7 cellular contexts compared by ENCODE assay signal in the genomic region with DNA sequence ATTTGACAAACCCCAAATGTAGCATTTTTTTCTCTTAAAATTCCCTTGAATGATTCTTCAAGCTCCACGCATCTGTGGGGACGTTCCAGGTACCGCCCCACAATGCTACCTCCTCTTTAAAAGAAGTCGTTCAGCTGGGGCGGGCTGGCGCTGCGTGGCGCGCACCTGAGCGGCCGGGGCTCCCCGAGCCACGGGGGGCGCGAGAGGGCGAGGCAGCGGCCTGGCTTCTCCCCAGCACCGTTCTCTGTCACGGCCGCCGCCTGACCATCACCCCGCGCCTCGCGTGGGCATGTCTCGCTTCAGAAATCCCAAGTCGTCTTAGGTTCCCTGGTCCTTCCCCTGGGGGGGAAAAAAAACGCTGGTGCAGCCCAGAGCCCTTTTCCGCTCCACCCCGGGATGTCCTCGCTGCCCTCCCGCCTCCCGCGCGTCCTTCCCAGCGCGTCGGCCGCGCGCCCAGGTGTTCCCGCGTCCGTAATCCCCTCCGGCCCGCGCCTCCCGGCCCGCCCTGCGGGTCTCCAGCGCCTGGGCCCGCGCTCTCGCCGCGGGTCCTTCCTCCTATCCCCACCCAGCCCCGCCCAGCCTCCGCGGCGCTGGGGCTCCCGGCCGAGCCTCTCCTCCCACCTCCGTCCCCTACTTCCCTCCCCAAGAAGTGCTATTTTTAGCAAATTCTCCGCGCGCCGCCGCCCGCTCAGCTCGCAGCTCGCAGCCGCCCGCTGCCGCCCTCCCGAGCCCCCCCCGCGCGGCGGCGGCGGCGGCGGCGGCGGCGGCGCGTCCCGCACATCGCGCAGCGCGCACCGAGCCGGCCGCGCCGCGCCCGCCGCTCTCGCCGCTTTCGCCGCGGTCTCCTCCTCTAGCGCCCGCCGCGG. TPM values are rescaled to one million over a fixed set of nuclear protein-coding genes. Genes with fewer than 3 reads are reported as not detected.
A peak's percentile ranks its signal among the peaks of the same experiment; 100 is the strongest.
DNase-seq lines count a peak whose midpoint lies in the region; ATAC-seq and TF ChIP-seq lines count a peak whose summit lies in the region.

No MANE protein-coding gene starts in this region.

- no peaks in the 10 kb centered on the region for H3K9me3 ChIP-seq in ES-I3 (ENCODE audit: control insufficient read depth, insufficient read depth, low read length)
- H3K9me3 ChIP-seq in neuron (ENCODE audit: low read length) = peaks cover 2% of the 10 kb centered on the region

- H3K9me3 Mint-ChIP-seq in activated B cell treated with CpG ODN at 0.5 μM for 24 hours = peaks cover 10% of the 10 kb centered on the region

- H3K36me3 Mint-ChIP-seq in activated B cell treated with CpG ODN at 0.5 μM for 24 hours (ENCODE audit: low read depth) = peaks cover 2% of the 10 kb centered on the region

- H3K36me3 ChIP-seq in ES-I3 (ENCODE audit: insufficient read depth, low read length) (no peaks in the 10 kb centered on the region), neuron (ENCODE audit: insufficient read depth, low read length) (no peaks in the 10 kb centered on the region)

- no peak for TF ChIP-seq CTCF in activated B cell treated with CpG ODN at 0.5 μM for 24 hours (IDR thresholded peaks at IDR 0.05)

- peak overlapping the region; percentile 81 for H3K4me3 Mint-ChIP-seq in activated B cell treated with CpG ODN at 0.5 μM for 24 hours

- DNase-seq in activated B cell treated with CpG ODN at 0.5 μM for 24 hours = peak; percentile 20
- peak; percentile 16 for DNase-seq in germinal center (ENCODE audit: low spot score)
- no peak for DNase-seq in KG1 (lab: John Stamatoyannopoulos, UW)
- DNase-seq in stimulated activated CD4-positive, alpha-beta T cell treated with anti-CD3 and anti-CD28 coated beads, Interleukin-4, amount 100 ng/mL, for 1 hour = no peak

- H3K4me1 ChIP-seq in ES-I3 (ENCODE audit: insufficient read depth, low read length) = no peaks in the 10 kb centered on the region
- peaks cover 16% of the 10 kb centered on the region for H3K4me1 ChIP-seq in neuron (ENCODE audit: insufficient read depth, low read length)

- peak overlapping the region; percentile 87 for H2AFZ ChIP-seq in neuron (ENCODE audit: low read depth, low read length)

- peak; percentile 64 for ATAC-seq in HG03354 (IDR thresholded peaks at IDR 0.05; ENCODE audit: poor library complexity, severe bottlenecking, unreplicated experiment)
- ATAC-seq in activated B cell treated with CpG ODN at 0.5 μM for 24 hours (ENCODE audit: low read depth) = peak; percentile 65

- intact Hi-C loops in activated B cell treated with CpG ODN at 0.5 μM for 24 hours (cut with micrococcal nuclease) = loop anchor here (10.0 kb wide), 1 partner anchor 402 kb away; no protein-coding TSS in a partner anchor

- peaks cover 34% of the 10 kb centered on the region for H3K27me3 Mint-ChIP-seq in activated B cell treated with CpG ODN at 0.5 μM for 24 hours

- CTCF ChIA-PET in activated B cell treated with CpG ODN at 0.5 μM for 24 hours (lab: Charles Lee) = interaction anchor here (0.6 to 1.5 kb wide), 2 partner anchors 22 to 235 kb away, joined by 3 to 4 read pairs; no protein-coding TSS in a partner anchor

- peaks cover 42% of the 10 kb centered on the region for H3K27me3 ChIP-seq in neuron (ENCODE audit: insufficient read depth, low read length)

- peak overlapping the region; percentile 83 for H3K9ac ChIP-seq in ES-I3 (ENCODE audit: low read depth, low read length)

- POLR2A ChIA-PET in activated B cell treated with CpG ODN at 0.5 μM for 24 hours (lab: Charles Lee) = no interaction called here

- no peak overlapping the region for H3K27ac Mint-ChIP-seq in activated B cell treated with CpG ODN at 0.5 μM for 24 hours

- peaks cover 8% of the 10 kb centered on the region for H3K4me1 Mint-ChIP-seq in activated B cell treated with CpG ODN at 0.5 μM for 24 hours

- H3K4me3 ChIP-seq in neuron (ENCODE audit: low read length) = peak overlapping the region; percentile 55

RNA-seq across cellular contexts. Expression of a gene that starts 58.8 kb away (rescaled TPM):
- total RNA-seq in activated B cell treated with CpG ODN at 0.5 μM for 24 hours = not detected in 2 replicates

Comparison
In these comparisons a context has a peak if more than half of its experiments do, and no peak if none do; other contexts are left out.
1. DNase-seq: peak in activated B cell treated with CpG ODN at 0.5 μM for 24 hours (single experiment) and germinal center (single experiment); none in KG1 (single experiment) and stimulated activated CD4-positive, alpha-beta T cell treated with anti-CD3 and anti-CD28 coated beads, Interleukin-4, amount 100 ng/mL, for 1 hour (single experiment).